In the genomic region with DNA sequence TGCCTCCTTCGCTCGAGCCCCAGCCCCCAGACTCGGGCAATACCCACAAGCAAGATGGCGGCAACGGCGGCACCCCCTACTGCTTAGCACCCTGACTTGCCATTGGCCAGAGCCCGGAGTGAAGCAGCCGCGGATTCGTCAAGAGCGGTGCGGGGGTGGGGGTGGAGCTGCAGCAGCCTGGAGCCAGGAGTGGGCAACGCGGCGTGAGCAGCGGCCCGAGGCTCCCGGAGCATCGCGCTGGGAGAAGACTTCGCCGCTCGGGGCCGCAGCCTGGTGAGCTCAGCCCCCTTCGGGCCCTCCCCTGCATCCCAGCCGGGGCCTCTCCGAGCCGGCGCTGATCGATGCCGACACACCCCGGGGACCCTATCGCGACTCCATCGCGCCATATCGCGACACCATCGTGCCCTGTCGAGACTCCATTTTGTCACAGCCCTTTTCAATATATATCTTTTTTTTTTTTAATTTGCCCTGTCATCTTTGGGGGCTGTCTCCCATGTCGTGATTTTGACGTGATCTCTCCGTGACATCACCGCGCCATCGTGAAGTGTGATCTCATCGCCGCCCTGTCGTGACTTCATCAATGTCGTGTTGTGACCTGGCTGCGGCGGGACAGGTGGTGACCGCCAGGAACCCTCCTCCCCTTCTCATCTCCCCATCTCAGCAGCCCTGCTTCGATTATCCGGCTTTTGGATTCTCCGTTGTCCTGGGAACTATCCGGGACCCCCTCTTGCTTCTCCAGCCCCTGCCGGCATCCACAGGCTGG, we compare ENCODE assay signal across 1 cellular context.
TF ChIP-seq lines count a peak whose summit lies in the region.

A gene with protein sequence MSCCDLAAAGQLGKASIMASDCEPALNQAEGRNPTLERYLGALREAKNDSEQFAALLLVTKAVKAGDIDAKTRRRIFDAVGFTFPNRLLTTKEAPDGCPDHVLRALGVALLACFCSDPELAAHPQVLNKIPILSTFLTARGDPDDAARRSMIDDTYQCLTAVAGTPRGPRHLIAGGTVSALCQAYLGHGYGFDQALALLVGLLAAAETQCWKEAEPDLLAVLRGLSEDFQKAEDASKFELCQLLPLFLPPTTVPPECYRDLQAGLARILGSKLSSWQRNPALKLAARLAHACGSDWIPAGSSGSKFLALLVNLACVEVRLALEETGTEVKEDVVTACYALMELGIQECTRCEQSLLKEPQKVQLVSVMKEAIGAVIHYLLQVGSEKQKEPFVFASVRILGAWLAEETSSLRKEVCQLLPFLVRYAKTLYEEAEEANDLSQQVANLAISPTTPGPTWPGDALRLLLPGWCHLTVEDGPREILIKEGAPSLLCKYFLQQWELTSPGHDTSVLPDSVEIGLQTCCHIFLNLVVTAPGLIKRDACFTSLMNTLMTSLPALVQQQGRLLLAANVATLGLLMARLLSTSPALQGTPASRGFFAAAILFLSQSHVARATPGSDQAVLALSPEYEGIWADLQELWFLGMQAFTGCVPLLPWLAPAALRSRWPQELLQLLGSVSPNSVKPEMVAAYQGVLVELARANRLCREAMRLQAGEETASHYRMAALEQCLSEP (plus strand): TSS at position 189 of the 763 bp plus-strand sequence. CDS start 392 bp downstream, at position 581.

TF ChIP-seq in K562, 482 proteins besides CTCF, POLR2A, EP300 and RAD21 (continued from another document and continues in another):
- TF ChIP-seq, protein P1, sequence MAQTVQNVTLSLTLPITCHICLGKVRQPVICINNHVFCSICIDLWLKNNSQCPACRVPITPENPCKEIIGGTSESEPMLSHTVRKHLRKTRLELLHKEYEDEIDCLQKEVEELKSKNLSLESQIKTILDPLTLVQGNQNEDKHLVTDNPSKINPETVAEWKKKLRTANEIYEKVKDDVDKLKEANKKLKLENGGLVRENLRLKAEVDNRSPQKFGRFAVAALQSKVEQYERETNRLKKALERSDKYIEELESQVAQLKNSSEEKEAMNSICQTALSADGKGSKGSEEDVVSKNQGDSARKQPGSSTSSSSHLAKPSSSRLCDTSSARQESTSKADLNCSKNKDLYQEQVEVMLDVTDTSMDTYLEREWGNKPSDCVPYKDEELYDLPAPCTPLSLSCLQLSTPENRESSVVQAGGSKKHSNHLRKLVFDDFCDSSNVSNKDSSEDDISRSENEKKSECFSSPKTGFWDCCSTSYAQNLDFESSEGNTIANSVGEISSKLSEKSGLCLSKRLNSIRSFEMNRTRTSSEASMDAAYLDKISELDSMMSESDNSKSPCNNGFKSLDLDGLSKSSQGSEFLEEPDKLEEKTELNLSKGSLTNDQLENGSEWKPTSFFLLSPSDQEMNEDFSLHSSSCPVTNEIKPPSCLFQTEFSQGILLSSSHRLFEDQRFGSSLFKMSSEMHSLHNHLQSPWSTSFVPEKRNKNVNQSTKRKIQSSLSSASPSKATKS (CRISPR knock-in tag; IDR thresholded peaks at IDR 0.05), result no peak
- TF ChIP-seq BRD4 (IDR thresholded peaks at IDR 0.05) (peak; percentile 78; the same call in 1 of the 2 replicates), ZBTB7A (IDR thresholded peaks at IDR 0.05; ENCODE audit: borderline replicate concordance, control insufficient read depth, low read depth, low read length) (no peak), ZNF561 (CRISPR knock-in tag; conservative IDR thresholded peaks at IDR 0.05) (no peak), TRIM28 (IDR thresholded peaks at IDR 0.05) (0 out of 2 replicates have a peak, but pooled peaks have one; percentile 23), MBD2 (IDR thresholded peaks at IDR 0.05; ENCODE audit: borderline replicate concordance, low read depth) (peak; percentile 100), RBM22 (IDR thresholded peaks at IDR 0.05; ENCODE audit: low read depth, low read length, poor library complexity, severe bottlenecking) (no peak), SMARCB1 (IDR thresholded peaks at IDR 0.05; ENCODE audit: insufficient read length, low read depth) (no peak), ZNF436 (CRISPR knock-in tag; IDR thresholded peaks at IDR 0.05) (no peak), LARP7 (IDR thresholded peaks at IDR 0.05) (0 out of 2 replicates have a peak, but pooled peaks have one; percentile 72), TCFL5 (CRISPR knock-in tag; conservative IDR thresholded peaks at IDR 0.05) (no peak), E2F3 (CRISPR knock-in tag; IDR thresholded peaks at IDR 0.05) (0 out of 2 replicates have a peak, but pooled peaks have one; percentile 33), CBFA2T2 (conservative IDR thresholded peaks at IDR 0.05) (0 out of 2 replicates have a peak, but pooled peaks have one; percentile 9), ZNF146 (CRISPR knock-in tag; IDR thresholded peaks at IDR 0.05; ENCODE audit: unreplicated experiment) (no peak), ZNF12 (CRISPR knock-in tag; IDR thresholded peaks at IDR 0.05) (0 out of 2 replicates have a peak, but pooled peaks have one; percentile 33), ZBTB17 (CRISPR knock-in tag; IDR thresholded peaks at IDR 0.05) (peak; percentile 86), NCOA1 (IDR thresholded peaks at IDR 0.05; ENCODE audit: low read depth) (peak; percentile 76), HOXB6 (CRISPR knock-in tag; IDR thresholded peaks at IDR 0.05; ENCODE audit: borderline replicate concordance) (no peak), TCF7 (IDR thresholded peaks at IDR 0.05; ENCODE audit: borderline replicate concordance) (no peak), ZNF134 (CRISPR knock-in tag; conservative IDR thresholded peaks at IDR 0.05) (no peak), HMG20B (CRISPR knock-in tag; IDR thresholded peaks at IDR 0.05) (no peak), ZNF766 (CRISPR knock-in tag; conservative IDR thresholded peaks at IDR 0.05) (peak; percentile 69; the same call in 1 of the 2 replicates)
- TF ChIP-seq, protein P2, sequence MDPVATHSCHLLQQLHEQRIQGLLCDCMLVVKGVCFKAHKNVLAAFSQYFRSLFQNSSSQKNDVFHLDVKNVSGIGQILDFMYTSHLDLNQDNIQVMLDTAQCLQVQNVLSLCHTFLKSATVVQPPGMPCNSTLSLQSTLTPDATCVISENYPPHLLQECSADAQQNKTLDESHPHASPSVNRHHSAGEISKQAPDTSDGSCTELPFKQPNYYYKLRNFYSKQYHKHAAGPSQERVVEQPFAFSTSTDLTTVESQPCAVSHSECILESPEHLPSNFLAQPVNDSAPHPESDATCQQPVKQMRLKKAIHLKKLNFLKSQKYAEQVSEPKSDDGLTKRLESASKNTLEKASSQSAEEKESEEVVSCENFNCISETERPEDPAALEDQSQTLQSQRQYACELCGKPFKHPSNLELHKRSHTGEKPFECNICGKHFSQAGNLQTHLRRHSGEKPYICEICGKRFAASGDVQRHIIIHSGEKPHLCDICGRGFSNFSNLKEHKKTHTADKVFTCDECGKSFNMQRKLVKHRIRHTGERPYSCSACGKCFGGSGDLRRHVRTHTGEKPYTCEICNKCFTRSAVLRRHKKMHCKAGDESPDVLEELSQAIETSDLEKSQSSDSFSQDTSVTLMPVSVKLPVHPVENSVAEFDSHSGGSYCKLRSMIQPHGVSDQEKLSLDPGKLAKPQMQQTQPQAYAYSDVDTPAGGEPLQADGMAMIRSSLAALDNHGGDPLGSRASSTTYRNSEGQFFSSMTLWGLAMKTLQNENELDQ (CRISPR knock-in tag; IDR thresholded peaks at IDR 0.05; ENCODE audit: borderline replicate concordance), result no peak
- TF ChIP-seq, protein P3, sequence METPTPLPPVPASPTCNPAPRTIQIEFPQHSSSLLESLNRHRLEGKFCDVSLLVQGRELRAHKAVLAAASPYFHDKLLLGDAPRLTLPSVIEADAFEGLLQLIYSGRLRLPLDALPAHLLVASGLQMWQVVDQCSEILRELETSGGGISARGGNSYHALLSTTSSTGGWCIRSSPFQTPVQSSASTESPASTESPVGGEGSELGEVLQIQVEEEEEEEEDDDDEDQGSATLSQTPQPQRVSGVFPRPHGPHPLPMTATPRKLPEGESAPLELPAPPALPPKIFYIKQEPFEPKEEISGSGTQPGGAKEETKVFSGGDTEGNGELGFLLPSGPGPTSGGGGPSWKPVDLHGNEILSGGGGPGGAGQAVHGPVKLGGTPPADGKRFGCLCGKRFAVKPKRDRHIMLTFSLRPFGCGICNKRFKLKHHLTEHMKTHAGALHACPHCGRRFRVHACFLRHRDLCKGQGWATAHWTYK (CRISPR knock-in tag; IDR thresholded peaks at IDR 0.05), result peak; percentile 76; the same call in 1 of the 2 replicates
- TF ChIP-seq, protein P4, sequence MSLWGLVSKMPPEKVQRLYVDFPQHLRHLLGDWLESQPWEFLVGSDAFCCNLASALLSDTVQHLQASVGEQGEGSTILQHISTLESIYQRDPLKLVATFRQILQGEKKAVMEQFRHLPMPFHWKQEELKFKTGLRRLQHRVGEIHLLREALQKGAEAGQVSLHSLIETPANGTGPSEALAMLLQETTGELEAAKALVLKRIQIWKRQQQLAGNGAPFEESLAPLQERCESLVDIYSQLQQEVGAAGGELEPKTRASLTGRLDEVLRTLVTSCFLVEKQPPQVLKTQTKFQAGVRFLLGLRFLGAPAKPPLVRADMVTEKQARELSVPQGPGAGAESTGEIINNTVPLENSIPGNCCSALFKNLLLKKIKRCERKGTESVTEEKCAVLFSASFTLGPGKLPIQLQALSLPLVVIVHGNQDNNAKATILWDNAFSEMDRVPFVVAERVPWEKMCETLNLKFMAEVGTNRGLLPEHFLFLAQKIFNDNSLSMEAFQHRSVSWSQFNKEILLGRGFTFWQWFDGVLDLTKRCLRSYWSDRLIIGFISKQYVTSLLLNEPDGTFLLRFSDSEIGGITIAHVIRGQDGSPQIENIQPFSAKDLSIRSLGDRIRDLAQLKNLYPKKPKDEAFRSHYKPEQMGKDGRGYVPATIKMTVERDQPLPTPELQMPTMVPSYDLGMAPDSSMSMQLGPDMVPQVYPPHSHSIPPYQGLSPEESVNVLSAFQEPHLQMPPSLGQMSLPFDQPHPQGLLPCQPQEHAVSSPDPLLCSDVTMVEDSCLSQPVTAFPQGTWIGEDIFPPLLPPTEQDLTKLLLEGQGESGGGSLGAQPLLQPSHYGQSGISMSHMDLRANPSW (CRISPR knock-in tag; IDR thresholded peaks at IDR 0.05), result no peak; the same call in 1 of the 2 replicates
- TF ChIP-seq, protein P5, sequence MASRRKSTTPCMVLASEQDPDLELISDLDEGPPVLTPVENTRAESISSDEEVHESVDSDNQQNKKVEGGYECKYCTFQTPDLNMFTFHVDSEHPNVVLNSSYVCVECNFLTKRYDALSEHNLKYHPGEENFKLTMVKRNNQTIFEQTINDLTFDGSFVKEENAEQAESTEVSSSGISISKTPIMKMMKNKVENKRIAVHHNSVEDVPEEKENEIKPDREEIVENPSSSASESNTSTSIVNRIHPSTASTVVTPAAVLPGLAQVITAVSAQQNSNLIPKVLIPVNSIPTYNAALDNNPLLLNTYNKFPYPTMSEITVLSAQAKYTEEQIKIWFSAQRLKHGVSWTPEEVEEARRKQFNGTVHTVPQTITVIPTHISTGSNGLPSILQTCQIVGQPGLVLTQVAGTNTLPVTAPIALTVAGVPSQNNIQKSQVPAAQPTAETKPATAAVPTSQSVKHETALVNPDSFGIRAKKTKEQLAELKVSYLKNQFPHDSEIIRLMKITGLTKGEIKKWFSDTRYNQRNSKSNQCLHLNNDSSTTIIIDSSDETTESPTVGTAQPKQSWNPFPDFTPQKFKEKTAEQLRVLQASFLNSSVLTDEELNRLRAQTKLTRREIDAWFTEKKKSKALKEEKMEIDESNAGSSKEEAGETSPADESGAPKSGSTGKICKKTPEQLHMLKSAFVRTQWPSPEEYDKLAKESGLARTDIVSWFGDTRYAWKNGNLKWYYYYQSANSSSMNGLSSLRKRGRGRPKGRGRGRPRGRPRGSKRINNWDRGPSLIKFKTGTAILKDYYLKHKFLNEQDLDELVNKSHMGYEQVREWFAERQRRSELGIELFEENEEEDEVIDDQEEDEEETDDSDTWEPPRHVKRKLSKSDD (conservative IDR thresholded peaks at IDR 0.05; ENCODE audit: low read length), result peak; percentile 63; the same call in 1 of the 2 replicates
- TF ChIP-seq, protein P6, sequence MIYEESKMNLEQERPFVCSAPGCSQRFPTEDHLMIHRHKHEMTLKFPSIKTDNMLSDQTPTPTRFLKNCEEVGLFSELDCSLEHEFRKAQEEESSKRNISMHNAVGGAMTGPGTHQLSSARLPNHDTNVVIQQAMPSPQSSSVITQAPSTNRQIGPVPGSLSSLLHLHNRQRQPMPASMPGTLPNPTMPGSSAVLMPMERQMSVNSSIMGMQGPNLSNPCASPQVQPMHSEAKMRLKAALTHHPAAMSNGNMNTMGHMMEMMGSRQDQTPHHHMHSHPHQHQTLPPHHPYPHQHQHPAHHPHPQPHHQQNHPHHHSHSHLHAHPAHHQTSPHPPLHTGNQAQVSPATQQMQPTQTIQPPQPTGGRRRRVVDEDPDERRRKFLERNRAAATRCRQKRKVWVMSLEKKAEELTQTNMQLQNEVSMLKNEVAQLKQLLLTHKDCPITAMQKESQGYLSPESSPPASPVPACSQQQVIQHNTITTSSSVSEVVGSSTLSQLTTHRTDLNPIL (CRISPR knock-in tag; IDR thresholded peaks at IDR 0.05), result no peak
- TF ChIP-seq, protein P7, sequence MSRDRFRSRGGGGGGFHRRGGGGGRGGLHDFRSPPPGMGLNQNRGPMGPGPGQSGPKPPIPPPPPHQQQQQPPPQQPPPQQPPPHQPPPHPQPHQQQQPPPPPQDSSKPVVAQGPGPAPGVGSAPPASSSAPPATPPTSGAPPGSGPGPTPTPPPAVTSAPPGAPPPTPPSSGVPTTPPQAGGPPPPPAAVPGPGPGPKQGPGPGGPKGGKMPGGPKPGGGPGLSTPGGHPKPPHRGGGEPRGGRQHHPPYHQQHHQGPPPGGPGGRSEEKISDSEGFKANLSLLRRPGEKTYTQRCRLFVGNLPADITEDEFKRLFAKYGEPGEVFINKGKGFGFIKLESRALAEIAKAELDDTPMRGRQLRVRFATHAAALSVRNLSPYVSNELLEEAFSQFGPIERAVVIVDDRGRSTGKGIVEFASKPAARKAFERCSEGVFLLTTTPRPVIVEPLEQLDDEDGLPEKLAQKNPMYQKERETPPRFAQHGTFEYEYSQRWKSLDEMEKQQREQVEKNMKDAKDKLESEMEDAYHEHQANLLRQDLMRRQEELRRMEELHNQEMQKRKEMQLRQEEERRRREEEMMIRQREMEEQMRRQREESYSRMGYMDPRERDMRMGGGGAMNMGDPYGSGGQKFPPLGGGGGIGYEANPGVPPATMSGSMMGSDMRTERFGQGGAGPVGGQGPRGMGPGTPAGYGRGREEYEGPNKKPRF (IDR thresholded peaks at IDR 0.05; ENCODE audit: low read depth, low read length), result no peak
- TF ChIP-seq, protein P8, sequence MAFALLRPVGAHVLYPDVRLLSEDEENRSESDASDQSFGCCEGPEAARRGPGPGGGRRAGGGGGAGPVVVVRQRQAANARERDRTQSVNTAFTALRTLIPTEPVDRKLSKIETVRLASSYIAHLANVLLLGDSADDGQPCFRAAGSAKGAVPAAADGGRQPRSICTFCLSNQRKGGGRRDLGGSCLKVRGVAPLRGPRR (CRISPR knock-in tag; IDR thresholded peaks at IDR 0.05), result no peak
- TF ChIP-seq, protein P9, sequence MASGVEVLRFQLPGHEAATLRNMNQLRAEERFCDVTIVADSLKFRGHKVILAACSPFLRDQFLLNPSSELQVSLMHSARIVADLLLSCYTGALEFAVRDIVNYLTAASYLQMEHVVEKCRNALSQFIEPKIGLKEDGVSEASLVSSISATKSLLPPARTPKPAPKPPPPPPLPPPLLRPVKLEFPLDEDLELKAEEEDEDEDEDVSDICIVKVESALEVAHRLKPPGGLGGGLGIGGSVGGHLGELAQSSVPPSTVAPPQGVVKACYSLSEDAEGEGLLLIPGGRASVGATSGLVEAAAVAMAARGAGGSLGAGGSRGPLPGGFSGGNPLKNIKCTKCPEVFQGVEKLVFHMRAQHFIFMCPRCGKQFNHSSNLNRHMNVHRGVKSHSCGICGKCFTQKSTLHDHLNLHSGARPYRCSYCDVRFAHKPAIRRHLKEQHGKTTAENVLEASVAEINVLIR (CRISPR knock-in tag; IDR thresholded peaks at IDR 0.05), result no peak; the same call in 1 of the 2 replicates
- TF ChIP-seq, protein P10, sequence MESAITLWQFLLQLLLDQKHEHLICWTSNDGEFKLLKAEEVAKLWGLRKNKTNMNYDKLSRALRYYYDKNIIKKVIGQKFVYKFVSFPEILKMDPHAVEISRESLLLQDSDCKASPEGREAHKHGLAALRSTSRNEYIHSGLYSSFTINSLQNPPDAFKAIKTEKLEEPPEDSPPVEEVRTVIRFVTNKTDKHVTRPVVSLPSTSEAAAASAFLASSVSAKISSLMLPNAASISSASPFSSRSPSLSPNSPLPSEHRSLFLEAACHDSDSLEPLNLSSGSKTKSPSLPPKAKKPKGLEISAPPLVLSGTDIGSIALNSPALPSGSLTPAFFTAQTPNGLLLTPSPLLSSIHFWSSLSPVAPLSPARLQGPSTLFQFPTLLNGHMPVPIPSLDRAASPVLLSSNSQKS (CRISPR knock-in tag; IDR thresholded peaks at IDR 0.05), result no peak
